9 cellular contexts compared by ENCODE assay signal in genomic region chrX:115226929-115227328, GRCh38. TPM values are rescaled to one million over a fixed set of nuclear protein-coding genes. Genes with fewer than 3 reads are reported as not detected.
DNase-seq lines count a peak whose midpoint lies in the region; ATAC-seq, FAIRE-seq and TF ChIP-seq lines count a peak whose summit lies in the region.
"Had no signal": no experiment of that assay in that cellular context is flagged by ENCODE, and none has a peak within 500 bp of the region (broad histone marks: within the 10 kb centered on the region; RNA-seq: fewer than 3 reads in every experiment).

No MANE protein-coding gene starts in this region.

- 0% methylated on average over 1 of the region's 1 CpG for WGBS in A549 (ENCODE audit: missing lambda C conversion rate)

- no peak overlapping the region for H3K27ac ChIP-seq in A549
- H3K27ac ChIP-seq: SJSA1 had no signal

- POLR2A ChIA-PET in A549 (lab: Yijun Ruan, JAX): no interaction called here

- CTCF ChIA-PET in A549 (lab: Yijun Ruan, JAX): interaction anchor here (0.7 to 1.7 kb wide), 7 partner anchors 8 to 465 kb away, joined by 3 to 7 read pairs (median 4); no protein-coding TSS in a partner anchor

- peak; percentile 54 to 70; a peak in 4 of 5 replicates for TF ChIP-seq RAD21 in A549 (conservative IDR thresholded peaks at IDR 0.05 in 1 of 2, IDR thresholded peaks at IDR 0.05 in 1 of 2)

- H3K4me3 ChIP-seq in A549 (no peak overlapping the region), fibroblast of pulmonary artery (replicated peaks; ENCODE audit: low read depth, low read length) (no peak overlapping the region)
- H3K4me3 ChIP-seq: SJSA1 had no signal

- peak; percentile 55 for TF ChIP-seq CTCF in A549 (IDR thresholded peaks at IDR 0.05)
- peak; percentile 41 for TF ChIP-seq CTCF in fibroblast of pulmonary artery (IDR thresholded peaks at IDR 0.05; ENCODE audit: low read length, missing control alignments)

- peak; percentile 83 for FAIRE-seq in A549 (lab: Jason Lieb, UNC)

- H3K9me3 ChIP-seq in A549: no peaks in the 10 kb centered on the region
- H3K9me3 ChIP-seq: SJSA1 had no signal

- peak; percentile 92 to 94 for ATAC-seq in A549
- peak; percentile 70 for ATAC-seq in GM18868 (IDR thresholded peaks at IDR 0.05; ENCODE audit: unreplicated experiment)
- no peak for ATAC-seq in HG02763 (IDR thresholded peaks at IDR 0.05; ENCODE audit: unreplicated experiment)
- no peak for ATAC-seq in GM19452 (IDR thresholded peaks at IDR 0.05; ENCODE audit: unreplicated experiment)

- DNase-seq in A549 (ENCODE audit: low read depth in 1 of 2, low spot score in 1 of 2) (peak in 1 of 2 experiments; percentile 51), NCI-H774 (lab: John Stamatoyannopoulos, UW) (peak; percentile 11), fibroblast of pulmonary artery (ENCODE audit: low read depth) (peak; percentile 25), occipital lobe (lab: John Stamatoyannopoulos, UW) (no peak), NCI-H446 treated with DMSO at 0.1 percent for 48 hours (lab: John Stamatoyannopoulos, UW) (no peak)

- H3K4me2 ChIP-seq in A549: no peak overlapping the region

- no peak for TF ChIP-seq POLR2A in A549 (IDR thresholded peaks at IDR 0.05; ENCODE audit: low read length)

- no peaks in the 10 kb centered on the region for H3K4me1 ChIP-seq in A549
- H3K4me1 ChIP-seq: SJSA1 had no signal

- no peak for TF ChIP-seq EP300 in A549 (IDR thresholded peaks at IDR 0.05)

TF ChIP-seq in A549, 52 proteins besides CTCF, POLR2A, EP300 and RAD21:
- TF ChIP-seq FOSB (CRISPR knock-in tag; IDR thresholded peaks at IDR 0.05): no peak
- no peak for TF ChIP-seq FOXS1 (CRISPR knock-in tag; IDR thresholded peaks at IDR 0.05)
- TF ChIP-seq JUN (IDR thresholded peaks at IDR 0.05): no peak
- TF ChIP-seq ZSCAN20 (CRISPR knock-in tag; IDR thresholded peaks at IDR 0.05): no peak
- peak; percentile 50; the same call in 2 of the 3 replicates for TF ChIP-seq SMC3 (IDR thresholded peaks at IDR 0.05)
- TF ChIP-seq HOXB5 (CRISPR knock-in tag; IDR thresholded peaks at IDR 0.05): no peak
- no peak for TF ChIP-seq GATA3 (IDR thresholded peaks at IDR 0.05; ENCODE audit: borderline replicate concordance)
- TF ChIP-seq MAZ (IDR thresholded peaks at IDR 0.05; ENCODE audit: borderline replicate concordance, low read depth, low read length): no peak

RNA-seq across cellular contexts. Expression of gene LRCH2, which starts 7.0 kb away (rescaled TPM):
- polyA plus RNA-seq in A549 (2011; rRNA removed) (0.04 and 0.05 TPM in 2 replicates), A549 (2017; fragmentation: RNase III; extraction: RNeasy Plus Mini Kit Qiagen cat#74134 plus additional on column Dnase treatment) (0.01 TPM in 1 of 3 replicates, not detected in the others)
- under 0.01 TPM in 1 of 2 replicates, not detected in the other for polyA plus RNA-seq in A549 (2012; cell fraction: cytosol; rRNA removed)
- not detected in 2 replicates for polyA plus RNA-seq in A549 (2012; cell fraction: nucleus; rRNA removed)
- not detected in 2 replicates for polyA minus RNA-seq in A549 (2011; rRNA and poly(A)+ RNA removed)
- total RNA-seq in occipital lobe: 58.2 TPM

RNA-seq across cellular contexts. Expression of gene RBMXL3, which starts 37.7 kb away (rescaled TPM):
- polyA plus RNA-seq in A549 (2011; rRNA removed) (not detected in 2 replicates), A549 (2017; fragmentation: RNase III; extraction: RNeasy Plus Mini Kit Qiagen cat#74134 plus additional on column Dnase treatment) (not detected in 3 replicates)
- polyA plus RNA-seq in A549 (2012; cell fraction: cytosol; rRNA removed): not detected in 2 replicates
- not detected in 2 replicates for polyA plus RNA-seq in A549 (2012; cell fraction: nucleus; rRNA removed)
- polyA minus RNA-seq in A549 (2011; rRNA and poly(A)+ RNA removed): not detected in 2 replicates
- not detected for total RNA-seq in occipital lobe
- total RNA-seq: SJSA1 had no signal

Comparison
In these comparisons a context has a peak if more than half of its experiments do, and no peak if none do; other contexts are left out.
1. ATAC-seq: peak in A549 (2 of 2) and GM18868 (single experiment); none in HG02763 (single experiment) and GM19452 (single experiment).
2. DNase-seq: peak in NCI-H774 (single experiment) and fibroblast of pulmonary artery (single experiment); none in occipital lobe (single experiment) and NCI-H446 treated with DMSO at 0.1 percent for 48 hours (single experiment).